In genomic region chr7:1842321-1843221, GRCh38 we compare ENCODE assay signal across 1 cellular context.
TF ChIP-seq lines count a peak whose summit lies in the region.

No MANE protein-coding gene starts in this region.

TF ChIP-seq in HepG2, 621 proteins besides CTCF, POLR2A, EP300 and RAD21 (continued from another document and continues in another):
- TF ChIP-seq POGK (CRISPR knock-in tag; conservative IDR thresholded peaks at IDR 0.05) (0 out of 2 replicates have a peak, but pooled peaks have one; percentile 22), MED8 (CRISPR knock-in tag; IDR thresholded peaks at IDR 0.05; ENCODE audit: insufficient replicate concordance) (no peak), ATF5 (CRISPR knock-in tag; IDR thresholded peaks at IDR 0.05; ENCODE audit: low read depth) (no peak), LCORL (IDR thresholded peaks at IDR 0.05) (no peak), LCORL (CRISPR knock-in tag; IDR thresholded peaks at IDR 0.05) (peak; percentile 70; the same call in 1 of the 2 replicates), PRPF4 (IDR thresholded peaks at IDR 0.05; ENCODE audit: low read depth, low read length, poor library complexity, severe bottlenecking) (no peak), UBTF (CRISPR knock-in tag; IDR thresholded peaks at IDR 0.05) (peak; percentile 89), ZNF44 (CRISPR knock-in tag; IDR thresholded peaks at IDR 0.05) (no peak), YEATS4 (CRISPR knock-in tag; IDR thresholded peaks at IDR 0.05; ENCODE audit: borderline replicate concordance) (peak; percentile 47; the same call in 1 of the 2 replicates), MBD4 (IDR thresholded peaks at IDR 0.05; ENCODE audit: borderline replicate concordance, low read length) (no peak), MLX (CRISPR knock-in tag; IDR thresholded peaks at IDR 0.05) (no peak), GMEB2 (CRISPR knock-in tag; IDR thresholded peaks at IDR 0.05; ENCODE audit: low read depth) (no peak), ZNF549 (CRISPR knock-in tag; IDR thresholded peaks at IDR 0.05) (no peak), FOXO1 (CRISPR knock-in tag; IDR thresholded peaks at IDR 0.05) (no peak; the same call in 1 of the 2 replicates), GRHL1 (CRISPR knock-in tag; conservative IDR thresholded peaks at IDR 0.05) (no peak), ZNF414 (CRISPR knock-in tag; IDR thresholded peaks at IDR 0.05) (no peak), ZNF687 (CRISPR knock-in tag; IDR thresholded peaks at IDR 0.05) (peak; percentile 99), ZNF460 (CRISPR knock-in tag; IDR thresholded peaks at IDR 0.05; ENCODE audit: borderline replicate concordance) (no peak), TERF1 (CRISPR knock-in tag; IDR thresholded peaks at IDR 0.05) (no peak), ZBTB4 (CRISPR knock-in tag; IDR thresholded peaks at IDR 0.05; ENCODE audit: borderline replicate concordance) (peak; percentile 88), MTA1 (CRISPR knock-in tag; IDR thresholded peaks at IDR 0.05; ENCODE audit: borderline replicate concordance) (peak; percentile 66), KMT2B (CRISPR knock-in tag; IDR thresholded peaks at IDR 0.05) (no peak), ZFX (CRISPR knock-in tag; IDR thresholded peaks at IDR 0.05; ENCODE audit: low read depth) (peak; percentile 90), FOXA1 (IDR thresholded peaks at IDR 0.05) (no peak), FOXA1 (CRISPR knock-in tag; IDR thresholded peaks at IDR 0.05) (no peak), ISX (CRISPR knock-in tag; conservative IDR thresholded peaks at IDR 0.05) (no peak), ZBTB44 (CRISPR knock-in tag; IDR thresholded peaks at IDR 0.05) (no peak), ZMYM2 (CRISPR knock-in tag; IDR thresholded peaks at IDR 0.05) (no peak), ZBTB38 (CRISPR knock-in tag; IDR thresholded peaks at IDR 0.05) (peak; percentile 95), DNMT1 (CRISPR knock-in tag; IDR thresholded peaks at IDR 0.05) (no peak), JARID2 (CRISPR knock-in tag; IDR thresholded peaks at IDR 0.05; ENCODE audit: insufficient replicate concordance) (no peak), FOXO4 (CRISPR knock-in tag; conservative IDR thresholded peaks at IDR 0.05) (no peak)
